26 cellular contexts compared by ENCODE assay signal in genomic region chr17:82083009-82083408, GRCh38.
"Had no signal": no experiment of that assay in that cellular context is flagged by ENCODE, and none has a peak within 500 bp of the region (broad histone marks: within the 10 kb centered on the region; RNA-seq: fewer than 3 reads in every experiment).

No MANE protein-coding gene starts in this region.

- H3K4me3 ChIP-seq: colonic mucosa, esophagus squamous epithelium, lower lobe of right lung, pancreas, smooth muscle cell, testis, tibial artery had no signal

- H3K4me1 ChIP-seq: colonic mucosa, esophagus squamous epithelium, lower lobe of right lung, pancreas, tibial artery had no signal

- H3K4me1 Mint-ChIP-seq: naive thymus-derived CD8-positive, alpha-beta T cell; stimulated activated effector memory CD8-positive, alpha-beta T cell treated with anti-CD3 and anti-CD28 coated beads, Interleukin-12 subunit alpha, Interleukin-12 subunit beta, amount 100 ng/mL, for 72 hours had no signal

- ATAC-seq: left ventricle myocardium superior; lower lobe of right lung; naive thymus-derived CD8-positive, alpha-beta T cell; pancreas; sciatic nerve; stimulated activated effector memory CD8-positive, alpha-beta T cell treated with anti-CD3 and anti-CD28 coated beads, Interleukin-12 subunit alpha, Interleukin-12 subunit beta, amount 100 ng/mL, for 72 hours; stimulated activated naive CD8-positive, alpha-beta T cell treated with anti-CD3 and anti-CD28 coated beads, Interleukin-15, Interleukin-2, amounts not matched to agents 100 U/mL and 50 U/mL, for 24 hours had no signal

- H3K27ac ChIP-seq: colonic mucosa, esophagus squamous epithelium, lower lobe of right lung, neutrophil, pancreas, testis, tibial artery had no signal

- H3K36me3 Mint-ChIP-seq: type B pancreatic cell had no signal

- FAIRE-seq: keratinocyte, pancreas had no signal

- H3K4me3 Mint-ChIP-seq: dendritic cell treated with granulocyte-macrophage colony-stimulating factor and Interleukin-4, amounts not matched to agents 40 ng/mL and 50 ng/mL, for 4 days; naive thymus-derived CD8-positive, alpha-beta T cell; nephron progenitor cell; stimulated activated effector memory CD8-positive, alpha-beta T cell treated with anti-CD3 and anti-CD28 coated beads, Interleukin-12 subunit alpha, Interleukin-12 subunit beta, amount 100 ng/mL, for 72 hours; type B pancreatic cell had no signal

- H3K9me3 Mint-ChIP-seq: dendritic cell treated with granulocyte-macrophage colony-stimulating factor and Interleukin-4, amounts not matched to agents 40 ng/mL and 50 ng/mL, for 4 days; naive thymus-derived CD8-positive, alpha-beta T cell; nephron progenitor cell; stimulated activated effector memory CD8-positive, alpha-beta T cell treated with anti-CD3 and anti-CD28 coated beads, Interleukin-12 subunit alpha, Interleukin-12 subunit beta, amount 100 ng/mL, for 72 hours; type B pancreatic cell had no signal

- H3K27me3 Mint-ChIP-seq: dendritic cell treated with granulocyte-macrophage colony-stimulating factor and Interleukin-4, amounts not matched to agents 40 ng/mL and 50 ng/mL, for 4 days; naive thymus-derived CD8-positive, alpha-beta T cell; type B pancreatic cell had no signal

- H3K4me2 ChIP-seq: smooth muscle cell had no signal

- DNase-seq: colonic mucosa; effector CD8-positive, alpha-beta T cell; erythroblast; esophagus squamous epithelium; foreskin melanocyte; hypothalamus; left ventricle myocardium superior; lower lobe of right lung; naive thymus-derived CD8-positive, alpha-beta T cell; nephron progenitor cell; retina; stimulated activated CD4-positive, alpha-beta T cell treated with anti-CD3 and anti-CD28 coated beads, Interleukin-12 subunit alpha, Interleukin-12 subunit beta, amount 100 ng/mL, for 4 hours; stimulated activated CD4-positive, alpha-beta T cell treated with anti-CD3 and anti-CD28 coated beads, Interleukin-1b, Interleukin-23, amount 100 ng/mL, for 48 hours; stimulated activated CD4-positive, alpha-beta T cell treated with anti-CD3 and anti-CD28 coated beads, Interleukin-4, amount 100 ng/mL, for 24 hours; stimulated activated naive CD8-positive, alpha-beta T cell treated with anti-CD3 and anti-CD28 coated beads, Interleukin-15, Interleukin-2, amounts not matched to agents 100 U/mL and 50 U/mL, for 24 hours; substantia nigra; testis; tibial artery had no signal

- H3K9me3 ChIP-seq: colonic mucosa, esophagus squamous epithelium, lower lobe of right lung, neutrophil, pancreas, testis, tibial artery had no signal

- H3K27me3 ChIP-seq: colonic mucosa, esophagus squamous epithelium, neutrophil, pancreas, testis, tibial artery had no signal

- H3K27ac Mint-ChIP-seq: dendritic cell treated with granulocyte-macrophage colony-stimulating factor and Interleukin-4, amounts not matched to agents 40 ng/mL and 50 ng/mL, for 4 days; naive thymus-derived CD8-positive, alpha-beta T cell; nephron progenitor cell; stimulated activated effector memory CD8-positive, alpha-beta T cell treated with anti-CD3 and anti-CD28 coated beads, Interleukin-12 subunit alpha, Interleukin-12 subunit beta, amount 100 ng/mL, for 72 hours; type B pancreatic cell had no signal
